In the genomic region with DNA sequence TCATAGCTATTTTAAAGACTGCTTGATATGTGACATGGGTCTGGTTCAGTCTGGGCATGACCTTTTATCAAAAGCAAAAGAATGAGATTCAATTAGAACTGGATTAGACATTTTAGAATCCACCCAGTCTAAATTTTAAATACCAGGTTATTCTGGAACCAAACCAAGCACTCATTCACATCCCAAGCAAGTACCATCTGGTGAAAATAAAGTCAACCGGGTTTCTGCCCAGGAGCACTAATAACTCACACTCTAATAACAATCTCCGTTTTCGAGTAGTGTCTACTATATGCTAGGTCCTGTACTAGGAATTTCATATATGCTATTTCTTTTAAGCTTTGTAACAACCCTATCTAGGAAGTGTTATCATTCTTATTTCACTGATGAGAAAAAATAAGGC, we compare ENCODE assay signal across 25 cellular contexts.
"Had no signal": no experiment of that assay in that cellular context is flagged by ENCODE, and none has a peak within 500 bp of the region (broad histone marks: within the 10 kb centered on the region; RNA-seq: fewer than 3 reads in every experiment).

No MANE protein-coding gene starts in this region.

- H3K4me3 ChIP-seq: esophagus muscularis mucosa, gastroesophageal sphincter, heart left ventricle, hepatocyte, lung, ovary, psoas muscle, sigmoid colon, thoracic aorta, transverse colon, vagina had no signal

- H3K27ac ChIP-seq: esophagus muscularis mucosa, foreskin keratinocyte, gastroesophageal sphincter, heart left ventricle, hepatocyte, ovary, psoas muscle, sigmoid colon, thoracic aorta, transverse colon, vagina had no signal

- H3K4me1 Mint-ChIP-seq: natural killer cell; stimulated activated naive B cell treated with anti-CD40 and anti-IgM and Interleukin-4, amounts not matched to agents 10 μg/mL and 1 μg/mL and 100 μg/mL, for 72 hours had no signal

- ATAC-seq: foreskin keratinocyte; gastroesophageal sphincter; heart left ventricle; left lobe of liver; natural killer cell; psoas muscle; right cardiac atrium; stimulated activated naive B cell treated with anti-CD40 and anti-IgM and Interleukin-4, amounts not matched to agents 10 μg/mL and 1 μg/mL and 100 μg/mL, for 72 hours had no signal

- H3K9me3 Mint-ChIP-seq: dendritic cell treated with granulocyte-macrophage colony-stimulating factor and Interleukin-4, amounts not matched to agents 40 ng/mL and 50 ng/mL, for 4 days; memory B cell; natural killer cell; stimulated activated naive B cell treated with anti-CD40 and anti-IgM and Interleukin-4, amounts not matched to agents 10 μg/mL and 1 μg/mL and 100 μg/mL, for 72 hours; stimulated activated naive CD8-positive, alpha-beta T cell treated with anti-CD3 and anti-CD28 coated beads, Interleukin-15, Interleukin-2, amounts not matched to agents 100 ng/mL and 50 ng/mL, for 24 hours had no signal

- H3K27me3 Mint-ChIP-seq: dendritic cell treated with granulocyte-macrophage colony-stimulating factor and Interleukin-4, amounts not matched to agents 40 ng/mL and 50 ng/mL, for 4 days; memory B cell; stimulated activated naive B cell treated with anti-CD40 and anti-IgM and Interleukin-4, amounts not matched to agents 10 μg/mL and 1 μg/mL and 100 μg/mL, for 72 hours; stimulated activated naive CD8-positive, alpha-beta T cell treated with anti-CD3 and anti-CD28 coated beads, Interleukin-15, Interleukin-2, amounts not matched to agents 100 ng/mL and 50 ng/mL, for 24 hours had no signal

- DNase-seq: effector CD8-positive, alpha-beta T cell; foreskin keratinocyte; heart left ventricle; kidney; natural killer cell; occipital lobe; ovary; posterior cingulate gyrus; psoas muscle; right cardiac atrium; sigmoid colon; stimulated activated CD4-positive, alpha-beta T cell treated with anti-CD3 and anti-CD28 coated beads, Interleukin-2, amount 100 ng/mL, for 24 hours; stimulated activated CD4-positive, alpha-beta T cell treated with anti-CD3 and anti-CD28 coated beads, Interleukin-4, amount 100 ng/mL, for 24 hours; stimulated activated naive B cell treated with anti-CD40 and anti-IgM and Interleukin-4, amounts not matched to agents 10 μg/mL and 1 μg/mL and 100 μg/mL, for 72 hours; transverse colon had no signal

- H3K27me3 ChIP-seq: esophagus muscularis mucosa, foreskin keratinocyte, gastroesophageal sphincter, heart left ventricle, hepatocyte, ovary, sigmoid colon, transverse colon, vagina had no signal

- H3K4me1 ChIP-seq: foreskin keratinocyte, psoas muscle, transverse colon, vagina had no signal

- H3K36me3 ChIP-seq: ovary had no signal

- H3K9me3 ChIP-seq: esophagus muscularis mucosa, gastroesophageal sphincter, heart left ventricle, ovary, psoas muscle, sigmoid colon, thoracic aorta, transverse colon, vagina had no signal

- H3K4me3 Mint-ChIP-seq: dendritic cell treated with granulocyte-macrophage colony-stimulating factor and Interleukin-4, amounts not matched to agents 40 ng/mL and 50 ng/mL, for 4 days; memory B cell; natural killer cell; stimulated activated naive B cell treated with anti-CD40 and anti-IgM and Interleukin-4, amounts not matched to agents 10 μg/mL and 1 μg/mL and 100 μg/mL, for 72 hours; stimulated activated naive CD8-positive, alpha-beta T cell treated with anti-CD3 and anti-CD28 coated beads, Interleukin-15, Interleukin-2, amounts not matched to agents 100 ng/mL and 50 ng/mL, for 24 hours had no signal

- H3K27ac Mint-ChIP-seq: dendritic cell treated with granulocyte-macrophage colony-stimulating factor and Interleukin-4, amounts not matched to agents 40 ng/mL and 50 ng/mL, for 4 days; memory B cell; natural killer cell; stimulated activated naive B cell treated with anti-CD40 and anti-IgM and Interleukin-4, amounts not matched to agents 10 μg/mL and 1 μg/mL and 100 μg/mL, for 72 hours; stimulated activated naive CD8-positive, alpha-beta T cell treated with anti-CD3 and anti-CD28 coated beads, Interleukin-15, Interleukin-2, amounts not matched to agents 100 ng/mL and 50 ng/mL, for 24 hours had no signal
